8 cellular contexts compared by ENCODE assay signal in genomic region chr19:57947088-57947418, GRCh38. TPM values are rescaled to one million over a fixed set of nuclear protein-coding genes. Genes with fewer than 3 reads are reported as not detected.
DNase-seq lines count a peak whose midpoint lies in the region; ATAC-seq, FAIRE-seq and TF ChIP-seq lines count a peak whose summit lies in the region.

No MANE protein-coding gene starts in this region.

- H3K27ac Mint-ChIP-seq in activated naive CD8-positive, alpha-beta T cell treated with anti-CD3 and anti-CD28 coated beads, Interleukin-2, amount 50 U/mL, for 24 hours, result peak overlapping the region; percentile 23

- H3K4me3 Mint-ChIP-seq in activated T-cell treated with anti-CD3 and anti-CD28 coated beads, Interleukin-2, amount 50 U/mL, for 4 hours, result peak overlapping the region; percentile 92
- peak overlapping the region; percentile 91 for H3K4me3 Mint-ChIP-seq in activated naive CD8-positive, alpha-beta T cell treated with anti-CD3 and anti-CD28 coated beads, Interleukin-2, amount 50 U/mL, for 24 hours

- peaks cover 45% of the 10 kb centered on the region for H3K36me3 Mint-ChIP-seq in activated T-cell treated with anti-CD3 and anti-CD28 coated beads, Interleukin-2, amount 50 U/mL, for 4 hours (ENCODE audit: insufficient read depth)
- H3K36me3 Mint-ChIP-seq in activated naive CD8-positive, alpha-beta T cell treated with anti-CD3 and anti-CD28 coated beads, Interleukin-2, amount 50 U/mL, for 24 hours (ENCODE audit: low read depth), result peaks cover 55% of the 10 kb centered on the region

- H3K27ac ChIP-seq in kidney (ENCODE audit: low read depth in 2 of 2, low read length in 2 of 2) (peak overlapping the region; percentile 49 to 57), substantia nigra (ENCODE audit: low read depth, low read length, poor library complexity, severe bottlenecking) (peak overlapping the region; percentile 56)

- H3K27me3 Mint-ChIP-seq in activated T-cell treated with anti-CD3 and anti-CD28 coated beads, Interleukin-2, amount 50 U/mL, for 4 hours (ENCODE audit: low read depth), result no peaks in the 10 kb centered on the region
- H3K27me3 Mint-ChIP-seq in activated naive CD8-positive, alpha-beta T cell treated with anti-CD3 and anti-CD28 coated beads, Interleukin-2, amount 50 U/mL, for 24 hours, result no peaks in the 10 kb centered on the region

- H3K9me3 ChIP-seq in kidney (ENCODE audit: control insufficient read depth in 1 of 2, low read length in 2 of 2), result peaks cover 2 to 21% of the 10 kb centered on the region in 2 donors

- peak overlapping the region; percentile 75 to 86 for H3K9ac ChIP-seq in kidney (ENCODE audit: low read length in 2 of 2)

- FAIRE-seq in kidney (lab: Jason Lieb, UNC), result no peak

- intact Hi-C loops in kidney (cut with DNase I), result no loop called here

- peaks cover 45% of the 10 kb centered on the region for H3K9me3 Mint-ChIP-seq in activated T-cell treated with anti-CD3 and anti-CD28 coated beads, Interleukin-2, amount 50 U/mL, for 4 hours
- H3K9me3 Mint-ChIP-seq in activated naive CD8-positive, alpha-beta T cell treated with anti-CD3 and anti-CD28 coated beads, Interleukin-2, amount 50 U/mL, for 24 hours, result peaks cover 45% of the 10 kb centered on the region

- peaks cover 16% of the 10 kb centered on the region for H3K4me1 Mint-ChIP-seq in activated T-cell treated with anti-CD3 and anti-CD28 coated beads, Interleukin-2, amount 50 U/mL, for 4 hours (ENCODE audit: low read depth)
- H3K4me1 Mint-ChIP-seq in activated naive CD8-positive, alpha-beta T cell treated with anti-CD3 and anti-CD28 coated beads, Interleukin-2, amount 50 U/mL, for 24 hours, result peaks cover 23% of the 10 kb centered on the region

- no peak for DNase-seq in activated T-cell treated with anti-CD3 and anti-CD28 coated beads, Interleukin-2, amount 50 U/mL, for 4 hours
- no peak for DNase-seq in activated T-cell treated with anti-CD3 and anti-CD28 coated beads, Interleukin-2, amount 50 U/mL, for 48 hours
- no peak for DNase-seq in activated naive CD8-positive, alpha-beta T cell treated with anti-CD3 and anti-CD28 coated beads, Interleukin-2, amount 50 U/mL, for 24 hours
- DNase-seq in kidney, result no peak
- peak in 1 of 49 donors; percentile 38 for DNase-seq in substantia nigra (lab: John Stamatoyannopoulos, UW)
- no peak for DNase-seq in DMS153 treated with DMSO at 0.1 percent for 48 hours (lab: John Stamatoyannopoulos, UW; ENCODE audit: unreplicated experiment)
- no peak for DNase-seq in SW480 (ENCODE audit: low spot score)
- no peak for DNase-seq in DMS 273 (lab: John Stamatoyannopoulos, UW; ENCODE audit: unreplicated experiment)

- ATAC-seq in activated T-cell treated with anti-CD3 and anti-CD28 coated beads, Interleukin-2, amount 50 U/mL, for 4 hours, result peak; percentile 1 to 7
- peak; percentile 6 for ATAC-seq in activated naive CD8-positive, alpha-beta T cell treated with anti-CD3 and anti-CD28 coated beads, Interleukin-2, amount 50 U/mL, for 24 hours

- H3K4me1 ChIP-seq in kidney (ENCODE audit: control insufficient read depth in 1 of 2, insufficient read depth in 1 of 2, low read depth in 1 of 2, low read length in 2 of 2), result peaks cover 9 to 16% of the 10 kb centered on the region in 2 donors

- H3K36me3 ChIP-seq in kidney (ENCODE audit: control insufficient read depth in 1 of 2, insufficient read depth in 2 of 2, low read length in 2 of 2), result peaks cover 17 to 18% of the 10 kb centered on the region in 2 donors

- peak overlapping the region; percentile 91 to 95 for H3K4me3 ChIP-seq in kidney (ENCODE audit: low read length in 2 of 2)

- no peak for TF ChIP-seq CTCF in kidney (IDR thresholded peaks at IDR 0.05; ENCODE audit: borderline replicate concordance, extremely low read depth, insufficient read depth)

RNA-seq across cellular contexts. Expression of gene ZNF256, which starts 0.5 kb away (rescaled TPM):
- 1 to 10 TPM; 4.7 to 6.4 (median 5.2) TPM for total RNA-seq in activated T-cell treated with anti-CD3 and anti-CD28 coated beads, Interleukin-2, amount 50 U/mL, for 4 hours
- 9.3 TPM for total RNA-seq in kidney
- polyA plus RNA-seq in kidney (ENCODE audit: insufficient read depth, low read depth, low replicate concordance), result 3.7 TPM

RNA-seq across cellular contexts. Expression of gene ZNF418, which starts 11.9 kb away (rescaled TPM):
- 1 to 10 TPM; 1.5 to 1.8 (median 1.8) TPM for total RNA-seq in activated T-cell treated with anti-CD3 and anti-CD28 coated beads, Interleukin-2, amount 50 U/mL, for 4 hours
- 17.6 TPM for total RNA-seq in kidney
- polyA plus RNA-seq in kidney (ENCODE audit: insufficient read depth, low read depth, low replicate concordance), result 8.2 TPM

RNA-seq across cellular contexts. Expression of gene C19orf18, which starts 27.3 kb away (rescaled TPM):
- total RNA-seq in activated T-cell treated with anti-CD3 and anti-CD28 coated beads, Interleukin-2, amount 50 U/mL, for 4 hours, result not detected
- 0.85 TPM for total RNA-seq in kidney
- 1.7 TPM for polyA plus RNA-seq in kidney (ENCODE audit: insufficient read depth, low read depth, low replicate concordance)

RNA-seq across cellular contexts. Expression of gene ZNF417, which starts 30.7 kb away (rescaled TPM):
- total RNA-seq in activated T-cell treated with anti-CD3 and anti-CD28 coated beads, Interleukin-2, amount 50 U/mL, for 4 hours, result 1 to 10 TPM; 4.7 to 6.8 (median 6.0) TPM
- total RNA-seq in kidney, result 24.5 TPM
- 3.0 TPM for polyA plus RNA-seq in kidney (ENCODE audit: insufficient read depth, low read depth, low replicate concordance)

RNA-seq across cellular contexts. Expression of gene ZNF606, which starts 55.6 kb away (rescaled TPM):
- 1 to 10 TPM; 3.1 to 4.2 (median 4.0) TPM for total RNA-seq in activated T-cell treated with anti-CD3 and anti-CD28 coated beads, Interleukin-2, amount 50 U/mL, for 4 hours
- 23.0 TPM for total RNA-seq in kidney
- 7.2 TPM for polyA plus RNA-seq in kidney (ENCODE audit: insufficient read depth, low read depth, low replicate concordance)
